30 cellular contexts compared by ENCODE assay signal in the genomic region with DNA sequence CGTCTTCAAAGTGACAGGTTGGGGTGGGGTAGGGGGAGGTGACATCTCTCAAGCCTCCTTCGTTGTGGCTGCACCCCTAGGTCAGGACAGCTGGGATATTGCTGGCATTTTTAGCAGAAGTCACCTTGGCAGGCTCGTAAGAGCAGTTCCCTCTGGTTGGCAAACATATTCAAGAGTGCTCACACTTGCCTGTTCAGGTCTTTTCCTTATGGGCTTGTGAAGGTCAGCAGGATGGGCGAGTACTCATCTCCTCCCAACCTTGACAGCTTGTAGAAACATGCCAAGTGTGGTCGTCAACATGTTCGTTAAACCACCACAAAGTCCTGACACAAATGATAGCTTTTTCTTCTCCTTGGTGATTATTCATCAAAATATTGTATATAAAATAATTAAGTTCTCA.
"Had no signal": no experiment of that assay in that cellular context is flagged by ENCODE, and none has a peak within 500 bp of the region (broad histone marks: within the 10 kb centered on the region; RNA-seq: fewer than 3 reads in every experiment).

No MANE protein-coding gene starts in this region.

- H3K27me3 ChIP-seq: gastrocnemius medialis, neural progenitor cell, right atrium auricular region, upper lobe of left lung had no signal

- H3K27ac Mint-ChIP-seq: activated B cell treated with CpG ODN at 0.5 μM for 24 hours; activated CD8-positive, alpha-beta T cell treated with anti-CD3 and anti-CD28 coated beads for 36 hours; activated naive CD4-positive, alpha-beta T cell treated with anti-CD3 and anti-CD28 coated beads, Interleukin-2, amount 50 U/mL, for 24 hours; activated naive CD8-positive, alpha-beta T cell treated with anti-CD3 and anti-CD28 coated beads, Interleukin-2, amount 50 U/mL, for 24 hours; activated T-helper 17 cell treated with anti-CD3 and anti-CD28 coated beads, Interleukin-2, amount 50 U/mL, for 72 hours; natural killer cell; neural progenitor cell; stimulated activated memory B cell treated with anti-CD40 and anti-IgM and Interleukin-4, amounts not matched to agents 10 μg/mL and 1 μg/mL and 100 μg/mL, for 72 hours; stimulated activated naive CD8-positive, alpha-beta T cell treated with anti-CD3 and anti-CD28 coated beads, Interleukin-15, amount 100 ng/mL, for 72 hours; T-helper 2 cell treated with Interferon-gamma antibody and Interleukin-4, amounts not matched to agents 5 μg/mL and 100 μg/mL, for 36 hours had no signal

- H2AFZ ChIP-seq: neural progenitor cell, parathyroid adenoma had no signal

- H3K9me3 ChIP-seq: gastrocnemius medialis, psoas muscle, right atrium auricular region, upper lobe of left lung had no signal

- H3K27me3 Mint-ChIP-seq: activated B cell treated with CpG ODN at 0.5 μM for 24 hours; activated CD8-positive, alpha-beta T cell treated with anti-CD3 and anti-CD28 coated beads for 36 hours; activated naive CD4-positive, alpha-beta T cell treated with anti-CD3 and anti-CD28 coated beads, Interleukin-2, amount 50 U/mL, for 24 hours; activated naive CD8-positive, alpha-beta T cell treated with anti-CD3 and anti-CD28 coated beads, Interleukin-2, amount 50 U/mL, for 24 hours; activated T-helper 17 cell treated with anti-CD3 and anti-CD28 coated beads, Interleukin-2, amount 50 U/mL, for 72 hours; stimulated activated memory B cell treated with anti-CD40 and anti-IgM and Interleukin-4, amounts not matched to agents 10 μg/mL and 1 μg/mL and 100 μg/mL, for 72 hours; stimulated activated naive CD8-positive, alpha-beta T cell treated with anti-CD3 and anti-CD28 coated beads, Interleukin-15, amount 100 ng/mL, for 72 hours had no signal

- H3K4me1 Mint-ChIP-seq: activated B cell treated with CpG ODN at 0.5 μM for 24 hours; activated naive CD4-positive, alpha-beta T cell treated with anti-CD3 and anti-CD28 coated beads, Interleukin-2, amount 50 U/mL, for 24 hours; activated naive CD8-positive, alpha-beta T cell treated with anti-CD3 and anti-CD28 coated beads, Interleukin-2, amount 50 U/mL, for 24 hours; activated T-helper 17 cell treated with anti-CD3 and anti-CD28 coated beads, Interleukin-2, amount 50 U/mL, for 72 hours; natural killer cell; neural progenitor cell; stimulated activated memory B cell treated with anti-CD40 and anti-IgM and Interleukin-4, amounts not matched to agents 10 μg/mL and 1 μg/mL and 100 μg/mL, for 72 hours; stimulated activated naive CD8-positive, alpha-beta T cell treated with anti-CD3 and anti-CD28 coated beads, Interleukin-15, amount 100 ng/mL, for 72 hours had no signal

- H3K9ac ChIP-seq: neural progenitor cell, parathyroid adenoma had no signal

- H3K4me1 ChIP-seq: gastrocnemius medialis, neural progenitor cell, parathyroid adenoma, psoas muscle, right atrium auricular region, upper lobe of left lung had no signal

- H3K4me3 Mint-ChIP-seq: activated B cell treated with CpG ODN at 0.5 μM for 24 hours; activated CD8-positive, alpha-beta T cell treated with anti-CD3 and anti-CD28 coated beads for 36 hours; activated naive CD4-positive, alpha-beta T cell treated with anti-CD3 and anti-CD28 coated beads, Interleukin-2, amount 50 U/mL, for 24 hours; activated naive CD8-positive, alpha-beta T cell treated with anti-CD3 and anti-CD28 coated beads, Interleukin-2, amount 50 U/mL, for 24 hours; activated T-cell treated with anti-CD3 and anti-CD28 coated beads, Interleukin-2, amount 50 U/mL, for 4 hours; activated T-helper 17 cell treated with anti-CD3 and anti-CD28 coated beads, Interleukin-2, amount 50 U/mL, for 72 hours; natural killer cell; neural progenitor cell; stimulated activated memory B cell treated with anti-CD40 and anti-IgM and Interleukin-4, amounts not matched to agents 10 μg/mL and 1 μg/mL and 100 μg/mL, for 72 hours; stimulated activated naive CD8-positive, alpha-beta T cell treated with anti-CD3 and anti-CD28 coated beads, Interleukin-15, amount 100 ng/mL, for 72 hours; T-helper 2 cell treated with Interferon-gamma antibody and Interleukin-4, amounts not matched to agents 5 μg/mL and 100 μg/mL, for 36 hours had no signal

- H3K9me3 Mint-ChIP-seq: activated CD8-positive, alpha-beta T cell treated with anti-CD3 and anti-CD28 coated beads for 36 hours; neural progenitor cell; stimulated activated naive CD8-positive, alpha-beta T cell treated with anti-CD3 and anti-CD28 coated beads, Interleukin-15, amount 100 ng/mL, for 72 hours; T-helper 2 cell treated with Interferon-gamma antibody and Interleukin-4, amounts not matched to agents 5 μg/mL and 100 μg/mL, for 36 hours had no signal

- H3K4me2 ChIP-seq: neural progenitor cell, smooth muscle cell had no signal

- DNase-seq: activated B cell treated with CpG ODN at 0.5 μM for 24 hours; activated CD4-positive, alpha-beta T cell treated with anti-CD3 and anti-CD28 coated beads, Interleukin-2, amount 50 U/mL, for 1 hour; activated CD8-positive, alpha-beta T cell treated with anti-CD3 and anti-CD28 coated beads for 36 hours; activated gamma-delta T cell treated with Interleukin-2 at 50 U/mL for 16 hours; activated naive CD8-positive, alpha-beta T cell treated with anti-CD3 and anti-CD28 coated beads, Interleukin-2, amount 50 U/mL, for 24 hours; activated T-cell treated with anti-CD3 and anti-CD28 coated beads, Interleukin-2, amount 50 U/mL, for 4 hours; amygdala; dermis blood vessel endothelial cell; effector CD4-positive, alpha-beta T cell; gastrocnemius medialis; glutamatergic neuron; islet precursor cell; left cardiac atrium; natural killer cell; occipital lobe; psoas muscle; stimulated activated CD4-positive, alpha-beta T cell treated with anti-CD3 and anti-CD28 coated beads, Interleukin-1b, Interleukin-23, amount 100 ng/mL, for 48 hours; stimulated activated CD4-positive, alpha-beta T cell treated with anti-CD3 and anti-CD28 coated beads, Interleukin-4, amount 100 ng/mL, for 4 hours; stimulated activated CD8-positive, alpha-beta memory T cell treated with anti-CD3 and anti-CD28 coated beads, Interleukin-4, amount 100 ng/mL, for 48 hours; stimulated activated naive CD8-positive, alpha-beta T cell treated with anti-CD3 and anti-CD28 coated beads, Interleukin-15, amount 100 ng/mL, for 72 hours; substantia nigra; upper lobe of left lung had no signal

- H3K36me3 ChIP-seq: gastrocnemius medialis, neural progenitor cell, right atrium auricular region, upper lobe of left lung had no signal

- H3K4me3 ChIP-seq: gastrocnemius medialis, neural progenitor cell, psoas muscle, right atrium auricular region, smooth muscle cell, upper lobe of left lung had no signal

- H3K27ac ChIP-seq: gastrocnemius medialis, neural progenitor cell, parathyroid adenoma, psoas muscle, right atrium auricular region, upper lobe of left lung had no signal

- ATAC-seq: activated CD8-positive, alpha-beta T cell treated with anti-CD3 and anti-CD28 coated beads for 36 hours; activated naive CD8-positive, alpha-beta T cell treated with anti-CD3 and anti-CD28 coated beads, Interleukin-2, amount 50 U/mL, for 24 hours; activated T-cell treated with anti-CD3 and anti-CD28 coated beads, Interleukin-2, amount 50 U/mL, for 4 hours; activated T-helper 17 cell treated with anti-CD3 and anti-CD28 coated beads, Interleukin-2, amount 50 U/mL, for 72 hours; gastrocnemius medialis; left cardiac atrium; natural killer cell; psoas muscle; stimulated activated memory B cell treated with anti-CD40 and anti-IgM and Interleukin-4, amounts not matched to agents 10 μg/mL and 1 μg/mL and 100 μg/mL, for 72 hours; stimulated activated naive CD8-positive, alpha-beta T cell treated with anti-CD3 and anti-CD28 coated beads, Interleukin-15, amount 100 ng/mL, for 72 hours had no signal

- H3K36me3 Mint-ChIP-seq: activated naive CD4-positive, alpha-beta T cell treated with anti-CD3 and anti-CD28 coated beads, Interleukin-2, amount 50 U/mL, for 24 hours; natural killer cell; stimulated activated memory B cell treated with anti-CD40 and anti-IgM and Interleukin-4, amounts not matched to agents 10 μg/mL and 1 μg/mL and 100 μg/mL, for 72 hours had no signal
